ENCODE assay signal across 35 cellular contexts in the genomic region with DNA sequence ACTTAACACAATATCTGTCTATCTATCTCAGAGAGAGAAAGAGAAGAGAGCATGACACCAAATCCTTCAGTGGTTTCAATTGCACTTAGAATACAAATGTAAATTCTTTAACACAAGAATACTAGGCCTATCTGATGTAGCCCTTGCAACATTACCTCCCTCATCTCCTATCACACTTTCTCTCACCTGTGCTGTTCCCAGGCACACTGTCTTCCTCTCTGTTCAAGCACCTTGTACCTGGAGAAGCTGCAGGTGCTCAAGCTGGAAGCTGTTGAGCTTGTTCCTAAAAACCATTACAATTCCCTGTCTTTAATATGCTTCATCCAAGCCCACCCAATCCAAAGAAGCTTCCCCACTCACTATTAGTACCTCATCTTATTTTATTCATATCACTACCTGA.
DNase-seq lines count a peak whose midpoint lies in the region; ATAC-seq, FAIRE-seq and TF ChIP-seq lines count a peak whose summit lies in the region.
"Had no signal": no experiment of that assay in that cellular context is flagged by ENCODE, and none has a peak within 500 bp of the region (broad histone marks: within the 10 kb centered on the region; RNA-seq: fewer than 3 reads in every experiment).

No MANE protein-coding gene starts in this region.

- H3K27ac ChIP-seq in IMR-90 (ENCODE audit: insufficient read depth, low read length) (no peak overlapping the region), body of pancreas (peak overlapping the region in 3 of 4 donors; percentile 21 to 59 (median 29)), iPS-20b (ENCODE audit: low read length) (no peak overlapping the region), pancreas (peak overlapping the region in 1 of 4 donors; percentile 41), RWPE1 (no peak overlapping the region)
- H3K27ac ChIP-seq: 22Rv1; A549; BLaER1; BLaER1 treated with 17β-estradiol and CSF1 and Interleukin-3, amounts not matched to agents 10 nM and 100 nM; C4-2B had no signal

- H3K27me3 ChIP-seq in IMR-90 (ENCODE audit: control insufficient read depth, insufficient read depth, low read length) = no peaks in the 10 kb centered on the region
- H3K27me3 ChIP-seq in body of pancreas = no peaks in the 10 kb centered on the region
- H3K27me3 ChIP-seq in iPS-20b (ENCODE audit: insufficient read depth, low read length) = no peaks in the 10 kb centered on the region
- H3K27me3 ChIP-seq in pancreas = no peaks in the 10 kb centered on the region
- H3K27me3 ChIP-seq: BE2C; BLaER1; BLaER1 treated with 17β-estradiol and CSF1 and Interleukin-3, amounts not matched to agents 10 nM and 100 nM had no signal

- H3K9me1 ChIP-seq in IMR-90 (ENCODE audit: insufficient read depth, low read length) = peaks cover 9% of the 10 kb centered on the region

- H2AFZ ChIP-seq in IMR-90 (replicated peaks; ENCODE audit: low read length, poor library complexity) = no peak overlapping the region

- TF ChIP-seq POLR2A in IMR-90 (IDR thresholded peaks at IDR 0.05; ENCODE audit: low read depth, low read length) = no peak
- TF ChIP-seq POLR2A in body of pancreas (IDR thresholded peaks at IDR 0.05) = no peak

- no peak for ATAC-seq in IMR-90 (ENCODE audit: low read depth)
- ATAC-seq in body of pancreas = peak; percentile 85
- peak; percentile 67 to 93 (median 86) for ATAC-seq in pancreas
- no peak for ATAC-seq in GM19452 (IDR thresholded peaks at IDR 0.05; ENCODE audit: unreplicated experiment)
- ATAC-seq: A549; CD8-positive, alpha-beta T cell had no signal

- 0 out of 2 replicates have a peak overlapping the region, but pooled peaks have one; percentile 63 for H3K14ac ChIP-seq in IMR-90 (replicated peaks; ENCODE audit: low read depth, low read length)

- peak overlapping the region; percentile 71; the same call in 1 of the 2 replicates for H3K23ac ChIP-seq in IMR-90 (ENCODE audit: low read depth, low read length)

- no peaks in the 10 kb centered on the region for H4K20me1 ChIP-seq in IMR-90 (ENCODE audit: insufficient read depth, low read length)
- H4K20me1 ChIP-seq: BLaER1; BLaER1 treated with 17β-estradiol and CSF1 and Interleukin-3, amounts not matched to agents 10 nM and 100 nM had no signal

- no peak overlapping the region for H3K56ac ChIP-seq in IMR-90 (ENCODE audit: extremely low read depth, insufficient read depth, low read length)

- H3K18ac ChIP-seq in IMR-90 (ENCODE audit: low read depth, low read length) = no peak overlapping the region

- FAIRE-seq in pancreas (lab: Jason Lieb, UNC) = no peak
- FAIRE-seq: A204.1, A549, D721Med had no signal

- H3K4me1 ChIP-seq in IMR-90 (ENCODE audit: control insufficient read depth, insufficient read depth, low read length) (peaks cover 9% of the 10 kb centered on the region), body of pancreas (peaks cover 24% of the 10 kb centered on the region), iPS-20b (ENCODE audit: insufficient read depth, low read length) (no peaks in the 10 kb centered on the region), pancreas (peaks cover 0 to 7% (median 4%) of the 10 kb centered on the region in 3 donors)
- H3K4me1 ChIP-seq: BE2C; BLaER1; BLaER1 treated with 17β-estradiol and CSF1 and Interleukin-3, amounts not matched to agents 10 nM and 100 nM; Caco-2 had no signal

- H2AK5ac ChIP-seq in IMR-90 (ENCODE audit: low read depth, low read length) = peak overlapping the region; percentile 98

- no peak for TF ChIP-seq CTCF in IMR-90 (conservative IDR thresholded peaks at IDR 0.05; ENCODE audit: low read depth, low read length)
- TF ChIP-seq CTCF in body of pancreas (IDR thresholded peaks at IDR 0.05) = no peak
- TF ChIP-seq CTCF in pancreas (IDR thresholded peaks at IDR 0.05) = no peak
- no peak for TF ChIP-seq CTCF in RWPE1 (conservative IDR thresholded peaks at IDR 0.05; ENCODE audit: low read depth)

- no peaks in the 10 kb centered on the region for H3K36me3 ChIP-seq in IMR-90 (ENCODE audit: control insufficient read depth, insufficient read depth, low read length)
- no peaks in the 10 kb centered on the region for H3K36me3 ChIP-seq in body of pancreas (replicated peaks in 1 of 2; ENCODE audit: insufficient read depth in 1 of 2, low read depth in 2 of 2)
- no peaks in the 10 kb centered on the region for H3K36me3 ChIP-seq in iPS-20b (ENCODE audit: insufficient read depth, low read depth, low read length)
- no peaks in the 10 kb centered on the region for H3K36me3 ChIP-seq in pancreas
- H3K36me3 ChIP-seq: BE2C; BLaER1; BLaER1 treated with 17β-estradiol and CSF1 and Interleukin-3, amounts not matched to agents 10 nM and 100 nM had no signal

- H3K9ac ChIP-seq in IMR-90 (ENCODE audit: low read depth, low read length) (no peak overlapping the region), iPS-20b (ENCODE audit: low read depth, low read length) (no peak overlapping the region)
- H3K9ac ChIP-seq: BLaER1; BLaER1 treated with 17β-estradiol and CSF1 and Interleukin-3, amounts not matched to agents 10 nM and 100 nM had no signal

- peaks cover 2% of the 10 kb centered on the region; the same call in 1 of the 2 replicates for H3K9me3 ChIP-seq in IMR-90 (ENCODE audit: control insufficient read depth, insufficient read depth, low read length)
- H3K9me3 ChIP-seq in body of pancreas = no peaks in the 10 kb centered on the region
- no peaks in the 10 kb centered on the region for H3K9me3 ChIP-seq in iPS-20b (ENCODE audit: insufficient read depth, low read depth, low read length)
- no peaks in the 10 kb centered on the region for H3K9me3 ChIP-seq in pancreas
- H3K9me3 ChIP-seq: A549, BE2C, BLaER1, Caco-2 had no signal

- H3K4me3 ChIP-seq in IMR-90 (ENCODE audit: insufficient read depth, low read depth, low read length) (no peak overlapping the region), body of pancreas (no peak overlapping the region), iPS-20b (ENCODE audit: low read length) (peak overlapping the region; percentile 30; the same call in 1 of the 2 replicates), pancreas (no peak overlapping the region)
- H3K4me3 ChIP-seq: A549; BLaER1; BLaER1 treated with 17β-estradiol and CSF1 and Interleukin-3, amounts not matched to agents 10 nM and 100 nM had no signal

- intact Hi-C loops in IMR-90 (cut with micrococcal nuclease) (no loop called here), body of pancreas (cut with DNase I) (no loop called here), pancreas (cut with DNase I) (no loop called here)

- H4K91ac ChIP-seq in IMR-90 (ENCODE audit: insufficient read depth, low read depth, low read length) = peak overlapping the region; percentile 70; the same call in 1 of the 2 replicates

- H3K79me1 ChIP-seq in IMR-90 (ENCODE audit: low read depth in 1 of 2, low read length in 2 of 2) = peaks cover 0 to 15% of the 10 kb centered on the region in 2 experiments; a peak in 2 of 4 replicates

- no peak overlapping the region for H2AK9ac ChIP-seq in IMR-90 (replicated peaks; ENCODE audit: low read depth, low read length, poor library complexity)

- H2BK20ac ChIP-seq in IMR-90 (ENCODE audit: low read depth, low read length) = peak overlapping the region; percentile 83

- CTCF ChIA-PET in IMR-90 (lab: Yijun Ruan, JAX) (no interaction called here), RWPE1 (lab: Yijun Ruan, JAX) (no interaction called here)

- no peak for TF ChIP-seq RAD21 in IMR-90 (IDR thresholded peaks at IDR 0.05; ENCODE audit: low read length)

- dilution Hi-C loops in IMR-90 (cut with HindIII; ENCODE audit: low sequenced_read_pairs, unreplicated experiment) = no loop called here

- POLR2A ChIA-PET in IMR-90 (lab: Charles Lee; ENCODE audit: unreplicated experiment) (no interaction called here), RWPE1 (lab: Yijun Ruan, JAX; ENCODE audit: low non-redundant PET) (no interaction called here)

- DNase-seq in IMR-90 = no peak
- peak; percentile 40 to 72 (median 52) for DNase-seq in body of pancreas
- DNase-seq in pancreas = peak in 3 of 6 donors; percentile 38 to 72 (median 48)
- no peak for DNase-seq in RWPE1 (ENCODE audit: low spot score)
- DNase-seq in Kasumi-1 (lab: John Stamatoyannopoulos, UW) = no peak
- no peak for DNase-seq in NCI-H2227 (lab: John Stamatoyannopoulos, UW; ENCODE audit: unreplicated experiment)
- DNase-seq: 8988T; ACHN; AML-193; BE2C; C1 segment of cervical spinal cord; Caco-2; Calu3; CD4-positive, alpha-beta memory T cell; CD4-positive, alpha-beta T cell; CD4-positive, CD25-positive, alpha-beta regulatory T cell; CD8-positive, alpha-beta memory T cell; CD8-positive, alpha-beta T cell; COR-L47; DMS 273 treated with DMSO at 0.1 percent for 48 hours; DMS153; DMS53; DMS79; DMS79 treated with DMSO at 0.1 percent for 48 hours; DND-41; EL had no signal

- peak overlapping the region; percentile 89 for H3K4ac ChIP-seq in IMR-90 (ENCODE audit: low read depth, low read length)

- H3K4me2 ChIP-seq in IMR-90 (ENCODE audit: low read depth, low read length) = no peak overlapping the region
- H3K4me2 ChIP-seq: A549; BLaER1; BLaER1 treated with 17β-estradiol and CSF1 and Interleukin-3, amounts not matched to agents 10 nM and 100 nM had no signal

- H4K8ac ChIP-seq in IMR-90 (ENCODE audit: low read depth in 2 of 2, low read length in 2 of 2) = peak overlapping the region in 1 of 2 experiments; percentile 56; a peak in 2 of 4 replicates

- peak overlapping the region; percentile 54; the same call in 1 of the 2 replicates for H4K5ac ChIP-seq in IMR-90 (ENCODE audit: low read depth, low read length)

- in situ Hi-C loops in IMR-90 (cut with MboI; ENCODE audit: low sequenced_read_pairs) = no loop called here

- BruUV-seq in IMR-90 (replicated peaks; lab: Mats Ljungman, UMichigan) = no TSS peak

- peak overlapping the region; percentile 65; the same call in 1 of the 3 replicates for H2BK15ac ChIP-seq in IMR-90 (ENCODE audit: low read depth, low read length)

- H2BK120ac ChIP-seq in IMR-90 (ENCODE audit: low read depth, low read length) = peak overlapping the region; percentile 94

- H2BK5ac ChIP-seq in IMR-90 (ENCODE audit: low read depth, low read length, poor library complexity, severe bottlenecking) = peak overlapping the region; percentile 35

TF ChIP-seq in IMR-90, 13 proteins besides CTCF, POLR2A, EP300 and RAD21 (continues in another document):
- TF ChIP-seq, protein P1, sequence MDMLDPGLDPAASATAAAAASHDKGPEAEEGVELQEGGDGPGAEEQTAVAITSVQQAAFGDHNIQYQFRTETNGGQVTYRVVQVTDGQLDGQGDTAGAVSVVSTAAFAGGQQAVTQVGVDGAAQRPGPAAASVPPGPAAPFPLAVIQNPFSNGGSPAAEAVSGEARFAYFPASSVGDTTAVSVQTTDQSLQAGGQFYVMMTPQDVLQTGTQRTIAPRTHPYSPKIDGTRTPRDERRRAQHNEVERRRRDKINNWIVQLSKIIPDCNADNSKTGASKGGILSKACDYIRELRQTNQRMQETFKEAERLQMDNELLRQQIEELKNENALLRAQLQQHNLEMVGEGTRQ (IDR thresholded peaks at IDR 0.05; ENCODE audit: low read depth, low read length) = no peak

Comparison
In these comparisons a context has a peak if more than half of its experiments do, and no peak if none do; other contexts are left out.
1. ATAC-seq: peak in body of pancreas (single experiment) and pancreas (4 of 4); none in IMR-90 (single experiment) and GM19452 (single experiment).
2. DNase-seq: peak in body of pancreas (4 of 4); none in IMR-90 (single experiment), RWPE1 (single experiment), Kasumi-1 (0 of 2) and NCI-H2227 (single experiment).
3. H3K27ac ChIP-seq: peak in body of pancreas (3 of 4); none in IMR-90 (single experiment), iPS-20b (single experiment) and RWPE1 (single experiment).